ENCODE assay signal across 13 cellular contexts in the genomic region with DNA sequence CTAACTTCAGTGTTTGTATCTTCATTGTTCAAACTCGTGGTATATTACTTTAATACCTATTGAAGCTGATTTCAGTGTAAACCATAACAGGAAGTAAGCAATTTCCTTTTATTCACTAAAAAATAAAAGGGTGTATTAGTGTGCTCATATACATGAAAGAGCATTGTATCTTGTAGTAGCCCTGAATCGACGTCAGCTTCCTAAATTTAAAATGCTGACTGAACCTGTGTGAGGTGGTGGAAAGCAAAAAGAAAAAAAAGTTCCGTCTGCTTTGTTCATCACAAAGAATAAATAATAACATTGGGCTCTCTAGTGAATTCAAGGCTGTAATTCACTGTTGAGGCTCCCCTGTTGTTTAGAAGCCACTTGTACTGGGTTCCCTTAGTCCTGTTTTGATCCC. TPM values are rescaled to one million over a fixed set of nuclear protein-coding genes. Genes with fewer than 3 reads are reported as not detected.
DNase-seq lines count a peak whose midpoint lies in the region; ATAC-seq, FAIRE-seq and TF ChIP-seq lines count a peak whose summit lies in the region.
"Had no signal": no experiment of that assay in that cellular context is flagged by ENCODE, and none has a peak within 500 bp of the region (broad histone marks: within the 10 kb centered on the region; RNA-seq: fewer than 3 reads in every experiment).

No MANE protein-coding gene starts in this region.

- H3K9me3 Mint-ChIP-seq in natural killer cell treated with Interleukin-12 subunit alpha and Interleukin-12 subunit beta and Interleukin-15 and Interleukin-18, amount 100 ng/mL, for 72 hours, result no peaks in the 10 kb centered on the region

- peak overlapping the region; percentile 79 to 82 for H3K27ac Mint-ChIP-seq in natural killer cell treated with Interleukin-12 subunit alpha and Interleukin-12 subunit beta and Interleukin-15 and Interleukin-18, amount 100 ng/mL, for 72 hours

- TF ChIP-seq POLR2A in GM12891 (IDR thresholded peaks at IDR 0.05; ENCODE audit: low read depth, low read length), result no peak

- peaks cover 73 to 88% of the 10 kb centered on the region in 2 donors for H3K4me1 Mint-ChIP-seq in natural killer cell treated with Interleukin-12 subunit alpha and Interleukin-12 subunit beta and Interleukin-15 and Interleukin-18, amount 100 ng/mL, for 72 hours (ENCODE audit: low read depth in 2 of 2)

- peak overlapping the region; percentile 36 for H3K4me3 Mint-ChIP-seq in natural killer cell treated with Interleukin-12 subunit alpha and Interleukin-12 subunit beta and Interleukin-15 and Interleukin-18, amount 100 ng/mL, for 72 hours
- H3K4me3 Mint-ChIP-seq: neural crest cell had no signal

- ATAC-seq in natural killer cell treated with Interleukin-12 subunit alpha and Interleukin-12 subunit beta and Interleukin-15 and Interleukin-18, amount 100 ng/mL, for 72 hours, result no peak
- ATAC-seq in HG02759 (IDR thresholded peaks at IDR 0.05; ENCODE audit: unreplicated experiment) (no peak), GM21447 (IDR thresholded peaks at IDR 0.05; ENCODE audit: unreplicated experiment) (no peak)
- ATAC-seq: SK-N-SH treated with all-trans-retinoic acid at 6 μM for 48 hours had no signal

- no peaks in the 10 kb centered on the region for H3K27me3 Mint-ChIP-seq in natural killer cell treated with Interleukin-12 subunit alpha and Interleukin-12 subunit beta and Interleukin-15 and Interleukin-18, amount 100 ng/mL, for 72 hours

- FAIRE-seq in GM12891 (lab: Jason Lieb, UNC), result peak; percentile 52
- FAIRE-seq: kidney had no signal

- peaks cover 11% of the 10 kb centered on the region for H3K36me3 Mint-ChIP-seq in natural killer cell treated with Interleukin-12 subunit alpha and Interleukin-12 subunit beta and Interleukin-15 and Interleukin-18, amount 100 ng/mL, for 72 hours

- DNase-seq in CD1c-positive myeloid dendritic cell (ENCODE audit: extremely low spot score) (peak; percentile 30), GM12891 (ENCODE audit: insufficient read length, low spot score) (no peak), NCI-H2196 treated with DMSO at 0.1 percent for 48 hours (lab: John Stamatoyannopoulos, UW; ENCODE audit: unreplicated experiment) (no peak)
- DNase-seq in central memory CD4-positive, alpha-beta T cell, result peak; percentile 68
- DNase-seq in natural killer cell treated with Interleukin-12 subunit alpha and Interleukin-12 subunit beta and Interleukin-15 and Interleukin-18, amount 100 ng/mL, for 72 hours (ENCODE audit: low spot score), result no peak
- DNase-seq: Calu3, cortex of kidney, kidney, NCI-H2081 had no signal

TF ChIP-seq in GM12891, 5 proteins besides CTCF, POLR2A, EP300 and RAD21:
- TF ChIP-seq POU2F2 (IDR thresholded peaks at IDR 0.05; ENCODE audit: low read depth, low read length) (no peak), POLR2AphosphoS5 (IDR thresholded peaks at IDR 0.05; ENCODE audit: low read depth, low read length) (no peak), SPI1 (IDR thresholded peaks at IDR 0.05; ENCODE audit: low read depth, low read length) (no peak), TAF1 (IDR thresholded peaks at IDR 0.05; ENCODE audit: low read depth, low read length) (no peak), PAX5 (IDR thresholded peaks at IDR 0.05; ENCODE audit: insufficient read depth, low read length, severe bottlenecking) (no peak)

RNA-seq across cellular contexts. Expression of a gene that starts 11.5 kb away (rescaled TPM):
- 219 TPM for polyA plus RNA-seq in GM12891 (2012; ENCODE audit: low read depth, missing spikeins)
- 100 to 1,000 TPM; 124 to 174 TPM for total RNA-seq in natural killer cell treated with Interleukin-12 subunit alpha and Interleukin-12 subunit beta and Interleukin-15 and Interleukin-18, amount 100 ng/mL, for 72 hours

Comparison
In these comparisons a context has a peak if more than half of its experiments do, and no peak if none do; other contexts are left out.
1. DNase-seq: peak in CD1c-positive myeloid dendritic cell (single experiment) and central memory CD4-positive, alpha-beta T cell (single experiment); none in GM12891 (single experiment), natural killer cell treated with Interleukin-12 subunit alpha and Interleukin-12 subunit beta and Interleukin-15 and Interleukin-18, amount 100 ng/mL, for 72 hours (single experiment) and NCI-H2196 treated with DMSO at 0.1 percent for 48 hours (single experiment).